ENCODE assay signal across 24 cellular contexts in the genomic region with DNA sequence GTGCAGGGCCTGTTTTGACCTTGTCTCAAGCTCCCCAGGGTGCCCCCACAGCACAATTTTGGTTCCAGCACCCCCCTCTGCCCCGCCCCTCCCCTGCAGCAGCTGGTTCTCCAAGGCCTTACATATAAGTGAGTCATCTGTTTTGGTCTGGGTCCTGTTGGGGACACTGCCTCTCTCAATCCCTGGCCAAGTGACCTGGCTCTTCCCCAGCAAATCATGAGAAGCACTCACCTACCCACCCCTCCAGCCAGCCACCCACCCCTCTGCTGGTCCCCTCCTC.
DNase-seq lines count a peak whose midpoint lies in the region; TF ChIP-seq lines count a peak whose summit lies in the region.
"Had no signal": no experiment of that assay in that cellular context is flagged by ENCODE, and none has a peak within 500 bp of the region (broad histone marks: within the 10 kb centered on the region; RNA-seq: fewer than 3 reads in every experiment).

No MANE protein-coding gene starts in this region.

- intact Hi-C loops in colonic mucosa (cut with DNase I), result no loop called here

- no peak overlapping the region for H3K9ac ChIP-seq in colonic mucosa (ENCODE audit: low read depth in 2 of 2, low read length in 2 of 2)
- no peak overlapping the region for H3K9ac ChIP-seq in SK-N-SH

- no peaks in the 10 kb centered on the region for H3K79me2 ChIP-seq in SK-N-SH (ENCODE audit: insufficient read depth)

- DNase-seq in AG10803 (ENCODE audit: low read depth) (peak; percentile 75), GM04504 (ENCODE audit: low read depth) (peak; percentile 64), colonic mucosa (peak; percentile 13), myocyte (ENCODE audit: low read depth) (peak; percentile 65), SK-N-SH (no peak), foreskin melanocyte (no peak), T1000 (lab: John Stamatoyannopoulos, UW) (no peak)
- DNase-seq in central memory CD4-positive, alpha-beta T cell, result no peak
- DNase-seq: activated CD4-positive, alpha-beta T cell treated with anti-CD3 and anti-CD28 coated beads for 4 hours; activated effector memory CD4-positive, alpha-beta T cell treated with Interleukin-2 at 50 U/mL for 16 hours; CD8-positive, alpha-beta memory T cell; cortex of kidney; foreskin keratinocyte; kidney; mesenchymal stem cell; naive thymus-derived CD8-positive, alpha-beta T cell; NCI-H1930; NCI-H226; OCI-M1; stimulated activated CD4-positive, alpha-beta T cell treated with anti-CD3 and anti-CD28 coated beads, Interleukin-1b, Interleukin-23, amount 100 ng/mL, for 48 hours; stimulated activated naive CD4-positive, alpha-beta T cell treated with Interleukin-2 at 50 U/mL for 16 hours; T-helper 1 cell; thyroid gland had no signal

- no peak overlapping the region for H3K4me2 ChIP-seq in SK-N-SH

- 0% methylated on average over 1 of the region's 1 CpG for WGBS in SK-N-SH (ENCODE audit: low lambda C conversion rate)

- POLR2A ChIA-PET in SK-N-SH (lab: Yijun Ruan, JAX), result no interaction called here

- H2AFZ ChIP-seq in SK-N-SH (ENCODE audit: low read depth), result no peak overlapping the region

- H3K4me3 ChIP-seq in AG10803 (ENCODE audit: low read length), result no peak overlapping the region
- H3K4me3 ChIP-seq in colonic mucosa, result no peak overlapping the region
- no peak overlapping the region for H3K4me3 ChIP-seq in SK-N-SH (ENCODE audit: low read depth in 2 of 2, low read length in 1 of 2)
- H3K4me3 ChIP-seq: pancreas, thyroid gland had no signal

- TF ChIP-seq EP300 in SK-N-SH (IDR thresholded peaks at IDR 0.05; ENCODE audit: borderline replicate concordance in 1 of 2, low read depth in 1 of 2, low read length in 1 of 2), result no peak

- no peak for TF ChIP-seq RAD21 in SK-N-SH (IDR thresholded peaks at IDR 0.05; ENCODE audit: low read length)

- H3F3A ChIP-seq in SK-N-SH (replicated peaks; ENCODE audit: insufficient read depth), result no peaks in the 10 kb centered on the region

- H4K20me1 ChIP-seq in SK-N-SH (ENCODE audit: insufficient read depth), result no peaks in the 10 kb centered on the region

- CTCF ChIA-PET in SK-N-SH (lab: Yijun Ruan, JAX), result interaction anchor here (0.8 to 2.2 kb wide), 4 partner anchors 85 to 93 kb away, joined by 3 to 7 read pairs (median 3); no protein-coding TSS in a partner anchor

- no peaks in the 10 kb centered on the region for H3K9me3 ChIP-seq in colonic mucosa
- H3K9me3 ChIP-seq in SK-N-SH, result no peaks in the 10 kb centered on the region
- H3K9me3 ChIP-seq: pancreas, thyroid gland had no signal

- H3K9me2 ChIP-seq in SK-N-SH, result no peaks in the 10 kb centered on the region

- H3K4me1 ChIP-seq in colonic mucosa, result no peaks in the 10 kb centered on the region
- no peaks in the 10 kb centered on the region; a peak in 1 of 4 replicates for H3K4me1 ChIP-seq in SK-N-SH (ENCODE audit: control insufficient read depth in 1 of 2, insufficient read depth in 2 of 2, low read depth in 1 of 2, low read length in 1 of 2)
- H3K4me1 ChIP-seq: foreskin keratinocyte, pancreas, thyroid gland had no signal

- H3K27me3 ChIP-seq in colonic mucosa (no peaks in the 10 kb centered on the region), SK-N-SH (ENCODE audit: insufficient read depth) (peaks cover 10% of the 10 kb centered on the region; the same call in 1 of the 2 replicates)
- H3K27me3 ChIP-seq: foreskin keratinocyte, pancreas, thyroid gland had no signal

- H3K36me3 ChIP-seq in colonic mucosa, result no peaks in the 10 kb centered on the region
- no peaks in the 10 kb centered on the region for H3K36me3 ChIP-seq in SK-N-SH (replicated peaks in 1 of 2; ENCODE audit: control insufficient read depth in 1 of 2, insufficient read depth in 2 of 2, low read length in 1 of 2)
- H3K36me3 ChIP-seq: pancreas, thyroid gland had no signal

- no peak for TF ChIP-seq CTCF in AG10803 (conservative IDR thresholded peaks at IDR 0.05; ENCODE audit: low read length)
- no peak for TF ChIP-seq CTCF in colonic mucosa (IDR thresholded peaks at IDR 0.05)
- TF ChIP-seq CTCF in SK-N-SH (IDR thresholded peaks at IDR 0.05), result no peak

- no peak overlapping the region for H3K27ac ChIP-seq in colonic mucosa
- no peak overlapping the region for H3K27ac ChIP-seq in SK-N-SH (ENCODE audit: low read depth in 2 of 2, low read length in 1 of 2)
- H3K27ac ChIP-seq: foreskin keratinocyte, pancreas, thyroid gland had no signal

TF ChIP-seq in SK-N-SH, 30 proteins besides CTCF, POLR2A, EP300 and RAD21 (continues in another document):
- TF ChIP-seq CHD2 (IDR thresholded peaks at IDR 0.05; ENCODE audit: low read length, partially characterized antibody), result no peak
- TF ChIP-seq, protein P1, sequence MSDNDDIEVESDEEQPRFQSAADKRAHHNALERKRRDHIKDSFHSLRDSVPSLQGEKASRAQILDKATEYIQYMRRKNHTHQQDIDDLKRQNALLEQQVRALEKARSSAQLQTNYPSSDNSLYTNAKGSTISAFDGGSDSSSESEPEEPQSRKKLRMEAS (IDR thresholded peaks at IDR 0.05; ENCODE audit: low read depth), result no peak
- TF ChIP-seq RXRA (IDR thresholded peaks at IDR 0.05; ENCODE audit: borderline replicate concordance, low read depth), result no peak
- TF ChIP-seq FOXM1 (IDR thresholded peaks at IDR 0.05; ENCODE audit: low read depth), result no peak
- TF ChIP-seq MXI1 (IDR thresholded peaks at IDR 0.05; ENCODE audit: low read depth, low read length), result no peak
- no peak for TF ChIP-seq PBX3 (IDR thresholded peaks at IDR 0.05)
- no peak for TF ChIP-seq TCF12 (IDR thresholded peaks at IDR 0.05)
- no peak for TF ChIP-seq NFIC (IDR thresholded peaks at IDR 0.05; ENCODE audit: borderline replicate concordance)
- TF ChIP-seq ELF1 (IDR thresholded peaks at IDR 0.05), result no peak
- TF ChIP-seq JUND (IDR thresholded peaks at IDR 0.05), result no peak
- no peak for TF ChIP-seq SMC3 (IDR thresholded peaks at IDR 0.05; ENCODE audit: low read depth, low read length)
- TF ChIP-seq, protein P2, sequence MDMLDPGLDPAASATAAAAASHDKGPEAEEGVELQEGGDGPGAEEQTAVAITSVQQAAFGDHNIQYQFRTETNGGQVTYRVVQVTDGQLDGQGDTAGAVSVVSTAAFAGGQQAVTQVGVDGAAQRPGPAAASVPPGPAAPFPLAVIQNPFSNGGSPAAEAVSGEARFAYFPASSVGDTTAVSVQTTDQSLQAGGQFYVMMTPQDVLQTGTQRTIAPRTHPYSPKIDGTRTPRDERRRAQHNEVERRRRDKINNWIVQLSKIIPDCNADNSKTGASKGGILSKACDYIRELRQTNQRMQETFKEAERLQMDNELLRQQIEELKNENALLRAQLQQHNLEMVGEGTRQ (IDR thresholded peaks at IDR 0.05; ENCODE audit: borderline replicate concordance, low read depth, low read length), result no peak
- TF ChIP-seq GABPA (IDR thresholded peaks at IDR 0.05; ENCODE audit: low read depth), result no peak
- no peak for TF ChIP-seq ZBTB33 (IDR thresholded peaks at IDR 0.05; ENCODE audit: borderline replicate concordance, low read depth)
- TF ChIP-seq FOSL2 (IDR thresholded peaks at IDR 0.05; ENCODE audit: borderline replicate concordance, low read depth), result no peak
- no peak for TF ChIP-seq GATA2 (CRISPR knock-in tag; IDR thresholded peaks at IDR 0.05)

Comparison
In these comparisons a context has a peak if more than half of its experiments do, and no peak if none do; other contexts are left out.
1. DNase-seq: peak in AG10803 (single experiment), GM04504 (single experiment), colonic mucosa (single experiment) and myocyte (single experiment); none in SK-N-SH (single experiment), foreskin melanocyte (single experiment), central memory CD4-positive, alpha-beta T cell (single experiment) and T1000 (single experiment).